In genomic region chr7:151519765-151520418, GRCh38 we compare ENCODE assay signal across 1 cellular context.
TF ChIP-seq lines count a peak whose summit lies in the region.

Gene RHEB (minus strand): TSS chr7:151519895. CDS start chr7:151519511, 384 bp downstream.

TF ChIP-seq in K562, 482 proteins besides CTCF, POLR2A, EP300 and RAD21 (continued from another document and continues in another):
- TF ChIP-seq, protein P1, sequence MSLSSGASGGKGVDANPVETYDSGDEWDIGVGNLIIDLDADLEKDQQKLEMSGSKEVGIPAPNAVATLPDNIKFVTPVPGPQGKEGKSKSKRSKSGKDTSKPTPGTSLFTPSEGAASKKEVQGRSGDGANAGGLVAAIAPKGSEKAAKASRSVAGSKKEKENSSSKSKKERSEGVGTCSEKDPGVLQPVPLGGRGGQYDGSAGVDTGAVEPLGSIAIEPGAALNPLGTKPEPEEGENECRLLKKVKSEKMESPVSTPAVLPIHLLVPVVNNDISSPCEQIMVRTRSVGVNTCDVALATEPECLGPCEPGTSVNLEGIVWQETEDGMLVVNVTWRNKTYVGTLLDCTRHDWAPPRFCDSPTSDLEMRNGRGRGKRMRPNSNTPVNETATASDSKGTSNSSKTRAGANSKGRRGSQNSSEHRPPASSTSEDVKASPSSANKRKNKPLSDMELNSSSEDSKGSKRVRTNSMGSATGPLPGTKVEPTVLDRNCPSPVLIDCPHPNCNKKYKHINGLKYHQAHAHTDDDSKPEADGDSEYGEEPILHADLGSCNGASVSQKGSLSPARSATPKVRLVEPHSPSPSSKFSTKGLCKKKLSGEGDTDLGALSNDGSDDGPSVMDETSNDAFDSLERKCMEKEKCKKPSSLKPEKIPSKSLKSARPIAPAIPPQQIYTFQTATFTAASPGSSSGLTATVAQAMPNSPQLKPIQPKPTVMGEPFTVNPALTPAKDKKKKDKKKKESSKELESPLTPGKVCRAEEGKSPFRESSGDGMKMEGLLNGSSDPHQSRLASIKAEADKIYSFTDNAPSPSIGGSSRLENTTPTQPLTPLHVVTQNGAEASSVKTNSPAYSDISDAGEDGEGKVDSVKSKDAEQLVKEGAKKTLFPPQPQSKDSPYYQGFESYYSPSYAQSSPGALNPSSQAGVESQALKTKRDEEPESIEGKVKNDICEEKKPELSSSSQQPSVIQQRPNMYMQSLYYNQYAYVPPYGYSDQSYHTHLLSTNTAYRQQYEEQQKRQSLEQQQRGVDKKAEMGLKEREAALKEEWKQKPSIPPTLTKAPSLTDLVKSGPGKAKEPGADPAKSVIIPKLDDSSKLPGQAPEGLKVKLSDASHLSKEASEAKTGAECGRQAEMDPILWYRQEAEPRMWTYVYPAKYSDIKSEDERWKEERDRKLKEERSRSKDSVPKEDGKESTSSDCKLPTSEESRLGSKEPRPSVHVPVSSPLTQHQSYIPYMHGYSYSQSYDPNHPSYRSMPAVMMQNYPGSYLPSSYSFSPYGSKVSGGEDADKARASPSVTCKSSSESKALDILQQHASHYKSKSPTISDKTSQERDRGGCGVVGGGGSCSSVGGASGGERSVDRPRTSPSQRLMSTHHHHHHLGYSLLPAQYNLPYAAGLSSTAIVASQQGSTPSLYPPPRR (CRISPR knock-in tag; IDR thresholded peaks at IDR 0.05; ENCODE audit: borderline replicate concordance) = no peak; the same call in 1 of the 2 replicates
- TF ChIP-seq GMEB1 (CRISPR knock-in tag; IDR thresholded peaks at IDR 0.05) = peak; percentile 54
- TF ChIP-seq, protein P2, sequence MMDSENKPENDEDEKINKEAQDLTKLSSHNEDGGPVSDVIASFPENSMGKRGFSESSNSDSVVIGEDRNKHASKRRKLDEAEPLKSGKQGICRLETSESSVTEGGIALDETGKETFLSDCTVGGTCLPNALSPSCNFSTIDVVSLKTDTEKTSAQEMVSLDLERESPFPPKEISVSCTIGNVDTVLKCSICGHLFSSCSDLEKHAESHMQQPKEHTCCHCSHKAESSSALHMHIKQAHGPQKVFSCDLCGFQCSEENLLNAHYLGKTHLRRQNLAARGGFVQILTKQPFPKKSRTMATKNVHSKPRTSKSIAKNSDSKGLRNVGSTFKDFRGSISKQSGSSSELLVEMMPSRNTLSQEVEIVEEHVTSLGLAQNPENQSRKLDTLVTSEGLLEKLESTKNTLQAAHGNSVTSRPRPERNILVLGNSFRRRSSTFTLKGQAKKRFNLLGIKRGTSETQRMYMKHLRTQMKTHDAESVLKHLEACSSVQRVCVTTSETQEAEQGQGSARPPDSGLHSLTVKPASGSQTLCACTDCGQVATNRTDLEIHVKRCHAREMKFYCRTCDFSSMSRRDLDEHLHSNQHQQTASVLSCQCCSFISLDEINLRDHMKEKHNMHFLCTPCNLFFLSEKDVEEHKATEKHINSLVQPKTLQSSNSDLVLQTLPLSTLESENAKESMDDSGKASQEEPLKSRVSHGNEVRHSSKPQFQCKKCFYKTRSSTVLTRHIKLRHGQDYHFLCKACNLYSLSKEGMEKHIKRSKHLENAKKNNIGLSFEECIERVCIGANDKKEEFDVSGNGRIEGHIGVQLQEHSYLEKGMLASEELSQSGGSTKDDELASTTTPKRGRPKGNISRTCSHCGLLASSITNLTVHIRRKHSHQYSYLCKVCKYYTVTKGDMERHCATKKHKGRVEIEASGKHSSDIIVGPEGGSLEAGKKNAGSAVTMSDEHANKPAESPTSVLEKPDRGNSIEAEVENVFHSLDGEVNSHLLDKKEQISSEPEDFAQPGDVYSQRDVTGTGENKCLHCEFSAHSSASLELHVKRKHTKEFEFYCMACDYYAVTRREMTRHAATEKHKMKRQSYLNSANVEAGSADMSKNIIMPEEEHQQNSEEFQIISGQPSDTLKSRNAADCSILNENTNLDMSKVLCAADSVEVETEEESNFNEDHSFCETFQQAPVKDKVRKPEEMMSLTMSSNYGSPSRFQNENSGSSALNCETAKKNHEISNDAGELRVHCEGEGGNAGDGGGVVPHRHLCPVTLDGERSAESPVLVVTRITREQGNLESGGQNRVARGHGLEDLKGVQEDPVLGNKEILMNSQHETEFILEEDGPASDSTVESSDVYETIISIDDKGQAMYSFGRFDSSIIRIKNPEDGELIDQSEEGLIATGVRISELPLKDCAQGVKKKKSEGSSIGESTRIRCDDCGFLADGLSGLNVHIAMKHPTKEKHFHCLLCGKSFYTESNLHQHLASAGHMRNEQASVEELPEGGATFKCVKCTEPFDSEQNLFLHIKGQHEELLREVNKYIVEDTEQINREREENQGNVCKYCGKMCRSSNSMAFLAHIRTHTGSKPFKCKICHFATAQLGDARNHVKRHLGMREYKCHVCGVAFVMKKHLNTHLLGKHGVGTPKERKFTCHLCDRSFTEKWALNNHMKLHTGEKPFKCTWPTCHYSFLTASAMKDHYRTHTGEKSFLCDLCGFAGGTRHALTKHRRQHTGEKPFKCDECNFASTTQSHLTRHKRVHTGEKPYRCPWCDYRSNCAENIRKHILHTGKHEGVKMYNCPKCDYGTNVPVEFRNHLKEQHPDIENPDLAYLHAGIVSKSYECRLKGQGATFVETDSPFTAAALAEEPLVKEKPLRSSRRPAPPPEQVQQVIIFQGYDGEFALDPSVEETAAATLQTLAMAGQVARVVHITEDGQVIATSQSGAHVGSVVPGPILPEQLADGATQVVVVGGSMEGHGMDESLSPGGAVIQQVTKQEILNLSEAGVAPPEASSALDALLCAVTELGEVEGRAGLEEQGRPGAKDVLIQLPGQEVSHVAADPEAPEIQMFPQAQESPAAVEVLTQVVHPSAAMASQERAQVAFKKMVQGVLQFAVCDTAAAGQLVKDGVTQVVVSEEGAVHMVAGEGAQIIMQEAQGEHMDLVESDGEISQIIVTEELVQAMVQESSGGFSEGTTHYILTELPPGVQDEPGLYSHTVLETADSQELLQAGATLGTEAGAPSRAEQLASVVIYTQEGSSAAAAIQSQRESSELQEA (IDR thresholded peaks at IDR 0.05; ENCODE audit: low read depth) = no peak
- TF ChIP-seq, protein P3, sequence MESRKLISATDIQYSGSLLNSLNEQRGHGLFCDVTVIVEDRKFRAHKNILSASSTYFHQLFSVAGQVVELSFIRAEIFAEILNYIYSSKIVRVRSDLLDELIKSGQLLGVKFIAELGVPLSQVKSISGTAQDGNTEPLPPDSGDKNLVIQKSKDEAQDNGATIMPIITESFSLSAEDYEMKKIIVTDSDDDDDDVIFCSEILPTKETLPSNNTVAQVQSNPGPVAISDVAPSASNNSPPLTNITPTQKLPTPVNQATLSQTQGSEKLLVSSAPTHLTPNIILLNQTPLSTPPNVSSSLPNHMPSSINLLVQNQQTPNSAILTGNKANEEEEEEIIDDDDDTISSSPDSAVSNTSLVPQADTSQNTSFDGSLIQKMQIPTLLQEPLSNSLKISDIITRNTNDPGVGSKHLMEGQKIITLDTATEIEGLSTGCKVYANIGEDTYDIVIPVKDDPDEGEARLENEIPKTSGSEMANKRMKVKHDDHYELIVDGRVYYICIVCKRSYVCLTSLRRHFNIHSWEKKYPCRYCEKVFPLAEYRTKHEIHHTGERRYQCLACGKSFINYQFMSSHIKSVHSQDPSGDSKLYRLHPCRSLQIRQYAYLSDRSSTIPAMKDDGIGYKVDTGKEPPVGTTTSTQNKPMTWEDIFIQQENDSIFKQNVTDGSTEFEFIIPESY (CRISPR knock-in tag; IDR thresholded peaks at IDR 0.05) = no peak
- TF ChIP-seq, protein P4, sequence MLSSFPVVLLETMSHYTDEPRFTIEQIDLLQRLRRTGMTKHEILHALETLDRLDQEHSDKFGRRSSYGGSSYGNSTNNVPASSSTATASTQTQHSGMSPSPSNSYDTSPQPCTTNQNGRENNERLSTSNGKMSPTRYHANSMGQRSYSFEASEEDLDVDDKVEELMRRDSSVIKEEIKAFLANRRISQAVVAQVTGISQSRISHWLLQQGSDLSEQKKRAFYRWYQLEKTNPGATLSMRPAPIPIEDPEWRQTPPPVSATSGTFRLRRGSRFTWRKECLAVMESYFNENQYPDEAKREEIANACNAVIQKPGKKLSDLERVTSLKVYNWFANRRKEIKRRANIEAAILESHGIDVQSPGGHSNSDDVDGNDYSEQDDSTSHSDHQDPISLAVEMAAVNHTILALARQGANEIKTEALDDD (IDR thresholded peaks at IDR 0.05) = no peak
- peak in 1 of 2 experiments; percentile 66; a peak in 1 of 4 replicates for TF ChIP-seq SRF (CRISPR knock-in tag; IDR thresholded peaks at IDR 0.05)
- TF ChIP-seq ZNF311 (CRISPR knock-in tag; IDR thresholded peaks at IDR 0.05) = no peak
- TF ChIP-seq FOXK2 (conservative IDR thresholded peaks at IDR 0.05 in 1 of 2, IDR thresholded peaks at IDR 0.05 in 1 of 2; ENCODE audit: low read depth in 2 of 2) = peak; percentile 90 to 91; a peak in 3 of 4 replicates
- TF ChIP-seq ZNF695 (CRISPR knock-in tag; IDR thresholded peaks at IDR 0.05) = no peak
- TF ChIP-seq PHB (CRISPR knock-in tag; IDR thresholded peaks at IDR 0.05) = no peak
- no peak for TF ChIP-seq ZNF644 (tag; IDR thresholded peaks at IDR 0.05; ENCODE audit: low read depth)
- TF ChIP-seq CBX8 (IDR thresholded peaks at IDR 0.05; ENCODE audit: borderline replicate concordance, extremely low read depth, low read depth, low read length, poor library complexity, severe bottlenecking) = no peak
- TF ChIP-seq GATAD2B (IDR thresholded peaks at IDR 0.05; ENCODE audit: borderline replicate concordance) = no peak
- no peak for TF ChIP-seq MCM3 (IDR thresholded peaks at IDR 0.05)
- TF ChIP-seq ZNF507 (tag; conservative IDR thresholded peaks at IDR 0.05) = no peak
- TF ChIP-seq TCFL5 (CRISPR knock-in tag; conservative IDR thresholded peaks at IDR 0.05) = no peak
- TF ChIP-seq HCFC1 (IDR thresholded peaks at IDR 0.05; ENCODE audit: low read depth, low read length) = peak; percentile 38; the same call in 1 of the 2 replicates
- peak; percentile 98 for TF ChIP-seq MEF2A (IDR thresholded peaks at IDR 0.05; ENCODE audit: control insufficient read depth, low read depth, low read length)
- TF ChIP-seq NKRF (IDR thresholded peaks at IDR 0.05; ENCODE audit: borderline replicate concordance) = peak; percentile 60; the same call in 1 of the 2 replicates
- no peak for TF ChIP-seq LARP7 (IDR thresholded peaks at IDR 0.05)
- TF ChIP-seq ZSCAN32 (CRISPR knock-in tag; IDR thresholded peaks at IDR 0.05) = no peak
- no peak for TF ChIP-seq ILK (tag; IDR thresholded peaks at IDR 0.05; ENCODE audit: borderline replicate concordance, low read depth)
- TF ChIP-seq NEUROD1 (IDR thresholded peaks at IDR 0.05; ENCODE audit: borderline replicate concordance, low read depth, low read length, partially characterized antibody) = peak; percentile 22
- no peak for TF ChIP-seq TSC22D4 (tag; IDR thresholded peaks at IDR 0.05)
- TF ChIP-seq XRCC4 (IDR thresholded peaks at IDR 0.05; ENCODE audit: extremely low read depth, insufficient read depth, insufficient read length) = no peak
- no peak for TF ChIP-seq ZBTB34 (CRISPR knock-in tag; IDR thresholded peaks at IDR 0.05)
- TF ChIP-seq ARID1B (IDR thresholded peaks at IDR 0.05) = no peak; the same call in 1 of the 2 replicates
- TF ChIP-seq ZSCAN29 (IDR thresholded peaks at IDR 0.05) = no peak
- peak; percentile 87 for TF ChIP-seq CXXC5 (CRISPR knock-in tag; IDR thresholded peaks at IDR 0.05)
- TF ChIP-seq EGR1 (conservative IDR thresholded peaks at IDR 0.05) = peak; percentile 81
- no peak for TF ChIP-seq SLC30A9 (CRISPR knock-in tag; IDR thresholded peaks at IDR 0.05)
- peak; percentile 69; the same call in 1 of the 2 replicates for TF ChIP-seq KDM2B (CRISPR knock-in tag; IDR thresholded peaks at IDR 0.05)
- TF ChIP-seq CTBP1 (IDR thresholded peaks at IDR 0.05; ENCODE audit: borderline replicate concordance) = no peak; the same call in 1 of the 2 replicates
- no peak for TF ChIP-seq HDAC8 (tag; IDR thresholded peaks at IDR 0.05)
